In the genomic region with DNA sequence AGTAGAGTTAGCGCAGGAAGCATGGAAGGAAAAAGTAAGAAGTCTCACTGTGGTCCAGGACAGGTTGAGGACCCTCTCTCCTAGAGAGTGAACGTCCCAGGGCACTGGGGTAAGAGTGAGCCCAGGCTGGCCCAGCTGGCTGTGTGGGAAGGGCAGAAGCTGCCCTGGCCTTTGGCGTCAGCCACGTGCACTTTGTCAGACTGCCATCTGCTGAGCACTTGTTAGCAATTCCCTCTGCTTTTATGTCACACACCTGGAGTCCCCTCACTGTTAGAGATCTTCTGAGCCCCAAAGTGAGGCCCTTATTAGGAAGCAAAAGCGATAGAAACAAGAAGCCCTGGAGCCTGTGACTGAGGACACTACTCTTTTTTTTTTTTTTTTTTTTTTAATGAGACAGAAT, we compare ENCODE assay signal across 9 cellular contexts.
DNase-seq lines count a peak whose midpoint lies in the region; FAIRE-seq and TF ChIP-seq lines count a peak whose summit lies in the region.
"Had no signal": no experiment of that assay in that cellular context is flagged by ENCODE, and none has a peak within 500 bp of the region (broad histone marks: within the 10 kb centered on the region; RNA-seq: fewer than 3 reads in every experiment).

No MANE protein-coding gene starts in this region.

- no peaks in the 10 kb centered on the region for H3K36me3 Mint-ChIP-seq in endothelial cell (ENCODE audit: low read depth, unreplicated experiment)

- TF ChIP-seq CTCF in bronchial epithelial cell (IDR thresholded peaks at IDR 0.05; ENCODE audit: insufficient read depth, low read length, severe bottlenecking) (peak; percentile 32), stomach (IDR thresholded peaks at IDR 0.05) (peak in 3 of 7 experiments; percentile 17 to 36 (median 23)), endothelial cell (IDR thresholded peaks at IDR 0.05; ENCODE audit: unreplicated experiment) (no peak)

- no peak for TF ChIP-seq EP300 in stomach (IDR thresholded peaks at IDR 0.05)

- no peaks in the 10 kb centered on the region for H3K27me3 ChIP-seq in bronchial epithelial cell (ENCODE audit: control insufficient read depth, insufficient read depth, low read length)
- no peaks in the 10 kb centered on the region for H3K27me3 ChIP-seq in stomach

- peak overlapping the region; percentile 48 to 84 (median 63) for H3K27ac ChIP-seq in stomach

- in situ Hi-C loops in G401 (cut with HindIII; ENCODE audit: low sequenced_read_pairs): no loop called here

- DNase-seq in activated T-cell treated with anti-CD3 and anti-CD28 coated beads, Interleukin-2, amount 50 U/mL, for 1 hour: peak; percentile 22
- no peak for DNase-seq in activated T-cell treated with anti-CD3 and anti-CD28 coated beads, Interleukin-2, amount 50 U/mL, for 48 hours
- DNase-seq in NCI-H510A (lab: John Stamatoyannopoulos, UW) (peak; percentile 27), bronchial epithelial cell (ENCODE audit: low read depth) (no peak), stomach (peak; percentile 82), endothelial cell (ENCODE audit: low spot score) (no peak), T-helper 9 cell (no peak), G401 (ENCODE audit: low spot score) (no peak)
- DNase-seq: amniotic stem cell had no signal

- H3K4me3 Mint-ChIP-seq in endothelial cell (ENCODE audit: unreplicated experiment): no peak overlapping the region

- peaks cover 46% of the 10 kb centered on the region for H3K4me1 Mint-ChIP-seq in endothelial cell (ENCODE audit: unreplicated experiment)

- intact Hi-C loops in stomach (cut with DNase I; ENCODE audit: low total_unique reads): no loop called here

- H3K9me3 Mint-ChIP-seq in endothelial cell (ENCODE audit: unreplicated experiment): no peaks in the 10 kb centered on the region

- peaks cover 3% of the 10 kb centered on the region for H3K27me3 Mint-ChIP-seq in endothelial cell (ENCODE audit: unreplicated experiment)

- no peak for TF ChIP-seq POLR2A in stomach (IDR thresholded peaks at IDR 0.05)

- H3K27ac Mint-ChIP-seq in endothelial cell (ENCODE audit: unreplicated experiment): no peak overlapping the region

- H3K36me3 ChIP-seq in bronchial epithelial cell (ENCODE audit: control insufficient read depth, insufficient read depth, low read length) (no peaks in the 10 kb centered on the region), stomach (no peaks in the 10 kb centered on the region)

- H3K4me3 ChIP-seq in bronchial epithelial cell (ENCODE audit: low read depth, low read length) (no peak overlapping the region), stomach (no peak overlapping the region)

- no peaks in the 10 kb centered on the region for H3K9me3 ChIP-seq in stomach

- H3K4me1 ChIP-seq in stomach: peaks cover 10 to 26% (median 17%) of the 10 kb centered on the region in 4 donors

- 42 to 69% (median 50%) methylated on average over 5 of the region's 5 CpGs for WGBS in stomach, 5 donors

- no peak for FAIRE-seq in bronchial epithelial cell (lab: Jason Lieb, UNC)

Comparison
In these comparisons a context has a peak if more than half of its experiments do, and no peak if none do; other contexts are left out.
1. DNase-seq: peak in activated T-cell treated with anti-CD3 and anti-CD28 coated beads, Interleukin-2, amount 50 U/mL, for 1 hour (single experiment), NCI-H510A (single experiment) and stomach (single experiment); none in activated T-cell treated with anti-CD3 and anti-CD28 coated beads, Interleukin-2, amount 50 U/mL, for 48 hours (0 of 2), bronchial epithelial cell (single experiment), endothelial cell (single experiment), T-helper 9 cell (single experiment) and G401 (single experiment).